ENCODE assay signal across 1 cellular context in the genomic region with DNA sequence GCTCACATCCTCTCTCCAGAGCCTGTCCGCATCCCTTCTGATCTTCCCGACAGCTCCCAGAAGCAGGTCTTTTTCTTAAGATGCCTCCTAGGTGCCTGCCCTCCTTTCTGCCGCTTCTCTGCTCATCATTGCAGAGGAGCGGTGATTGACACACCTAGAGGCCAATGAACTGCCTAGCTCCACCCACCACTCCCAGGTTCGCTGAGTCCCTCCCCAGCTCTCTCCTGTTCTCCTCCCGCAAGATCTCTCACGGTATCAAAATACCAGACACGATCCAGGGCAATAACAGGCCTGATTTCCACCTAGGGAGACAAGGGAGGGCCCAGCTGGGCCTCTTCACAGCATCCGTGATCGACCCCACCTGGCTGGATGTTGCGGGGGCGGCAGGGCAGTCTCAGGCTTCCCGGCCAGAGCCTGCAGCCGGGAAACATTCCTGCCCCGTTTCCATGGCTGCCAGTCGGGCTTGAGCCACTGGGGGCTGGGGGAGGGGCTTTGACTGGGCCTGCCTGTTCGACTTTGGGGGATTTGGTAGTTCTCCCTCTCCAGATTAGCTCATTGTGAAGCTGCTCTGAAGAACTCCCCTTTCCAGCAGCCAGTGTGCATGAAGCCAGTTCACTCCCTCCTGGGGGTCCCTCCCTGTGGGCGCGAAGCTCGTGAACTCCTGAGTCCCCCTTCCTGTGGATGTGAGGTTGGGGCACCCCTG.
TF ChIP-seq lines count a peak whose summit lies in the region.

No MANE protein-coding gene starts in this region.

TF ChIP-seq in GM12878, 131 proteins besides CTCF, POLR2A, EP300 and RAD21 (continued from another document):
- TF ChIP-seq, protein P1, sequence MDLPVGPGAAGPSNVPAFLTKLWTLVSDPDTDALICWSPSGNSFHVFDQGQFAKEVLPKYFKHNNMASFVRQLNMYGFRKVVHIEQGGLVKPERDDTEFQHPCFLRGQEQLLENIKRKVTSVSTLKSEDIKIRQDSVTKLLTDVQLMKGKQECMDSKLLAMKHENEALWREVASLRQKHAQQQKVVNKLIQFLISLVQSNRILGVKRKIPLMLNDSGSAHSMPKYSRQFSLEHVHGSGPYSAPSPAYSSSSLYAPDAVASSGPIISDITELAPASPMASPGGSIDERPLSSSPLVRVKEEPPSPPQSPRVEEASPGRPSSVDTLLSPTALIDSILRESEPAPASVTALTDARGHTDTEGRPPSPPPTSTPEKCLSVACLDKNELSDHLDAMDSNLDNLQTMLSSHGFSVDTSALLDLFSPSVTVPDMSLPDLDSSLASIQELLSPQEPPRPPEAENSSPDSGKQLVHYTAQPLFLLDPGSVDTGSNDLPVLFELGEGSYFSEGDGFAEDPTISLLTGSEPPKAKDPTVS (IDR thresholded peaks at IDR 0.05; ENCODE audit: low read depth, low read length) = no peak
